14 cellular contexts compared by ENCODE assay signal in the genomic region with DNA sequence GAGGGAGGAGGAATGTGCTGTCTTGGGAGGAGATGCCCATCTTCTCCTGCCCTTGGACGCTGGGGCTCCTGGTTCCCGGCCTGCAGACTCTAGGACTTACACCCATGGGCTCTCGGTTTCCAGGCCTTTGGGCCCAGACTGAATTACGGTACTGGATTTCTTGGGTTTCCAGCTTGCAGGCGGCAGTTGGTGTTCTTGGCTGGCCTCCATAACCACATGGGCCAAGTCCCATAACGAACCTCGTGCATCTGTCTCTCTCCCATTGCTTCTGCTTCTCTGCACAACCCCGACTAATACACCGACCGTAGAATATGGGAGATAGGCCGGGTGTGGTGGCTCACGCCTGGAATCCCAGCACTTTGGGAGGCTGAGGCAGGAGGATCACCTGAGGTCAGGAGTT.
"Had no signal": no experiment of that assay in that cellular context is flagged by ENCODE, and none has a peak within 500 bp of the region (broad histone marks: within the 10 kb centered on the region; RNA-seq: fewer than 3 reads in every experiment).

No MANE protein-coding gene starts in this region.

- H3K4me1 ChIP-seq: psoas muscle, right lobe of liver had no signal

- H3K4me3 ChIP-seq: cardiac muscle cell, coronary artery, psoas muscle, right lobe of liver, thyroid gland had no signal

- DNase-seq: activated CD4-positive, alpha-beta T cell treated with anti-CD3 and anti-CD28 coated beads, Interleukin-2, amount 50 U/mL, for 4 hours; activated CD4-positive, CD25-positive, alpha-beta regulatory T cell treated with anti-CD3 and anti-CD28 coated beads, Interleukin-2, amount 50 U/mL, for 72 hours; activated naive CD4-positive, alpha-beta T cell treated with Interleukin-2 at 50 U/mL for 16 hours; activated T-cell treated with anti-CD3 and anti-CD28 coated beads for 4 hours; psoas muscle; right lobe of liver; stimulated activated CD4-positive, alpha-beta T cell treated with anti-CD3 and anti-CD28 coated beads, Interleukin-1b, Interleukin-23, amount 100 ng/mL, for 48 hours; T-helper 1 cell; T1000; thyroid gland had no signal

- H3K27me3 ChIP-seq: cardiac muscle cell, right lobe of liver, thyroid gland had no signal

- H3K9me3 ChIP-seq: psoas muscle, right lobe of liver, thyroid gland had no signal

- H3K4me3 Mint-ChIP-seq: naive thymus-derived CD8-positive, alpha-beta T cell had no signal

- ATAC-seq: esophagus mucosa; naive thymus-derived CD8-positive, alpha-beta T cell; right lobe of liver had no signal

- H3K36me3 ChIP-seq: cardiac muscle cell, right lobe of liver, thyroid gland had no signal

- H3K27ac ChIP-seq: cardiac muscle cell, coronary artery, psoas muscle, right lobe of liver, thyroid gland had no signal
